Comparison of ENCODE assay signal across 2 cellular contexts in the genomic region with DNA sequence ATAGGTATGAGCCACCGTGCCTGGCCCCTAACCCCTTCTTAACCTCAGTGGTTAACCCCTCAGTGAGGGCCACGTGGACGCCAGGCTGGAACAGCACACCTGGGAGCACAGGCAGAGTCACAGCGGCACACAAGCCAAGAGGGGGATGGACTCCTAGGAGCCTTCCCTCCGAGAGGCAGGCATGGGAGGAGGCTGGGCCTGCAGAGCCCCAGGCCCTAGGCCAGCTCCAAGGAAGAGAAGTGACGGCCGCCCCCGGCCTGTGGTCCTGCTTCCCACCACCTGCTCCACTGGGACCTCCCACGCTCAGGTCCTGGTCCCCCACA.
TF ChIP-seq lines count a peak whose summit lies in the region.

No MANE protein-coding gene starts in this region.

TF ChIP-seq in HepG2, 621 proteins besides CTCF, POLR2A, EP300 and RAD21 (continues in another document):
- TF ChIP-seq RBAK (CRISPR knock-in tag; IDR thresholded peaks at IDR 0.05) (no peak), ZNF138 (CRISPR knock-in tag; IDR thresholded peaks at IDR 0.05; ENCODE audit: low read depth) (0 out of 2 replicates have a peak, but pooled peaks have one; percentile 1), HNRNPLL (IDR thresholded peaks at IDR 0.05; ENCODE audit: low read depth, low read length, poor library complexity, severe bottlenecking) (peak; percentile 36), PCBP1 (IDR thresholded peaks at IDR 0.05; ENCODE audit: borderline replicate concordance, low read depth, low read length) (peak; percentile 59; the same call in 1 of the 2 replicates), DNMT1 (CRISPR knock-in tag; IDR thresholded peaks at IDR 0.05) (0 out of 2 replicates have a peak, but pooled peaks have one; percentile 79), CBX2 (IDR thresholded peaks at IDR 0.05; ENCODE audit: low read depth, low read length) (no peak), CBX2 (CRISPR knock-in tag; IDR thresholded peaks at IDR 0.05; ENCODE audit: low read depth) (0 out of 2 replicates have a peak, but pooled peaks have one; percentile 36), ZNF263 (CRISPR knock-in tag; IDR thresholded peaks at IDR 0.05) (peak; percentile 8; the same call in 1 of the 2 replicates), MZF1 (CRISPR knock-in tag; IDR thresholded peaks at IDR 0.05; ENCODE audit: borderline replicate concordance) (0 out of 2 replicates have a peak, but pooled peaks have one; percentile 13)
- TF ChIP-seq, protein P1, sequence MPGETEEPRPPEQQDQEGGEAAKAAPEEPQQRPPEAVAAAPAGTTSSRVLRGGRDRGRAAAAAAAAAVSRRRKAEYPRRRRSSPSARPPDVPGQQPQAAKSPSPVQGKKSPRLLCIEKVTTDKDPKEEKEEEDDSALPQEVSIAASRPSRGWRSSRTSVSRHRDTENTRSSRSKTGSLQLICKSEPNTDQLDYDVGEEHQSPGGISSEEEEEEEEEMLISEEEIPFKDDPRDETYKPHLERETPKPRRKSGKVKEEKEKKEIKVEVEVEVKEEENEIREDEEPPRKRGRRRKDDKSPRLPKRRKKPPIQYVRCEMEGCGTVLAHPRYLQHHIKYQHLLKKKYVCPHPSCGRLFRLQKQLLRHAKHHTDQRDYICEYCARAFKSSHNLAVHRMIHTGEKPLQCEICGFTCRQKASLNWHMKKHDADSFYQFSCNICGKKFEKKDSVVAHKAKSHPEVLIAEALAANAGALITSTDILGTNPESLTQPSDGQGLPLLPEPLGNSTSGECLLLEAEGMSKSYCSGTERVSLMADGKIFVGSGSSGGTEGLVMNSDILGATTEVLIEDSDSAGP (CRISPR knock-in tag; IDR thresholded peaks at IDR 0.05; ENCODE audit: borderline replicate concordance) = 0 out of 2 replicates have a peak, but pooled peaks have one; percentile 31
- TF ChIP-seq, protein P2, sequence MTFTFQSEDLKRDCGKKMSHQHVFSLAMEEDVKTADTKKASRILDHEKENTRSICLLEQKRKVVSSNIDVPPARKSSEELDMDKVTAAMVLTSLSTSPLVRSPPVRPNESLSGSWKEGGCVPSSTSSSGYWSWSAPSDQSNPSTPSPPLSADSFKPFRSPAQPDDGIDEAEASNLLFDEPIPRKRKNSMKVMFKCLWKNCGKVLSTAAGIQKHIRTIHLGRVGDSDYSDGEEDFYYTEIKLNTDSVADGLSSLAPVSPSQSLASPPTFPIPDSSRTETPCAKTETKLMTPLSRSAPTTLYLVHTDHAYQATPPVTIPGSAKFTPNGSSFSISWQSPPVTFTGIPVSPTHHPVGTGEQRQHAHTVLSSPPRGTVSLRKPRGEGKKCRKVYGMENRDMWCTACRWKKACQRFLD (CRISPR knock-in tag; IDR thresholded peaks at IDR 0.05; ENCODE audit: borderline replicate concordance) = no peak
- TF ChIP-seq, protein P3, sequence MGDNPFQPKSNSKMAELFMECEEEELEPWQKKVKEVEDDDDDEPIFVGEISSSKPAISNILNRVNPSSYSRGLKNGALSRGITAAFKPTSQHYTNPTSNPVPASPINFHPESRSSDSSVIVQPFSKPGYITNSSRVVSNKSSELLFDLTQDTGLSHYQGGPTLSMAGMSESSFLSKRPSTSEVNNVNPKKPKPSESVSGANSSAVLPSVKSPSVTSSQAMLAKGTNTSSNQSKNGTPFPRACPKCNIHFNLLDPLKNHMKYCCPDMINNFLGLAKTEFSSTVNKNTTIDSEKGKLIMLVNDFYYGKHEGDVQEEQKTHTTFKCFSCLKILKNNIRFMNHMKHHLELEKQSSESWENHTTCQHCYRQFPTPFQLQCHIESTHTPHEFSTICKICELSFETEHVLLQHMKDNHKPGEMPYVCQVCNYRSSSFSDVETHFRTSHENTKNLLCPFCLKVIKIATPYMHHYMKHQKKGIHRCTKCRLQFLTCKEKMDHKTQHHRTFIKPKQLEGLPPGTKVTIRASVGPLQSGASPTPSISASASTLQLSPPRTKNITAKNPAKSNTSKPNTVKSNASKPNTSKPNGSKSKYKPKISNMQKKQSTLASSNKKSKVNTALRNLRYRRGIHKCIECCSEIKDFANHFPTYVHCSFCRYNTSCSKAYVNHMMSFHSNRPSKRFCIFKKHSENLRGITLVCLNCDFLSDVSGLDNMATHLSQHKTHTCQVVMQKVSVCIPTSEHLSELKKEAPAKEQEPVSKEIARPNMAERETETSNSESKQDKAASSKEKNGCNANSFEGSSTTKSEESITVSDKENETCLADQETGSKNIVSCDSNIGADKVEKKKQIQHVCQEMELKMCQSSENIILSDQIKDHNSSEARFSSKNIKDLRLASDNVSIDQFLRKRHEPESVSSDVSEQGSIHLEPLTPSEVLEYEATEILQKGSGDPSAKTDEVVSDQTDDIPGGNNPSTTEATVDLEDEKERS (CRISPR knock-in tag; IDR thresholded peaks at IDR 0.05) = 0 out of 2 replicates have a peak, but pooled peaks have one; percentile 45
- TF ChIP-seq, protein P4, sequence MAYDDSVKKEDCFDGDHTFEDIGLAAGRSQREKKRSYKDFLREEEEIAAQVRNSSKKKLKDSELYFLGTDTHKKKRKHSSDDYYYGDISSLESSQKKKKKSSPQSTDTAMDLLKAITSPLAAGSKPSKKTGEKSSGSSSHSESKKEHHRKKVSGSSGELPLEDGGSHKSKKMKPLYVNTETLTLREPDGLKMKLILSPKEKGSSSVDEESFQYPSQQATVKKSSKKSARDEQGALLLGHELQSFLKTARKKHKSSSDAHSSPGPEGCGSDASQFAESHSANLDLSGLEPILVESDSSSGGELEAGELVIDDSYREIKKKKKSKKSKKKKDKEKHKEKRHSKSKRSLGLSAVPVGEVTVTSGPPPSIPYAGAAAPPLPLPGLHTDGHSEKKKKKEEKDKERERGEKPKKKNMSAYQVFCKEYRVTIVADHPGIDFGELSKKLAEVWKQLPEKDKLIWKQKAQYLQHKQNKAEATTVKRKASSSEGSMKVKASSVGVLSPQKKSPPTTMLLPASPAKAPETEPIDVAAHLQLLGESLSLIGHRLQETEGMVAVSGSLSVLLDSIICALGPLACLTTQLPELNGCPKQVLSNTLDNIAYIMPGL (CRISPR knock-in tag; IDR thresholded peaks at IDR 0.05; ENCODE audit: borderline replicate concordance in 1 of 2, low read depth in 1 of 2) = no peak

TF ChIP-seq in H1, 55 proteins besides CTCF, POLR2A, EP300 and RAD21:
- TF ChIP-seq NANOG (IDR thresholded peaks at IDR 0.05; ENCODE audit: insufficient read depth, low read depth, low read length, poor library complexity, severe bottlenecking) (no peak), TEAD4 (IDR thresholded peaks at IDR 0.05; ENCODE audit: low read depth, low read length) (no peak), CHD1 (IDR thresholded peaks at IDR 0.05; ENCODE audit: low read depth, low read length) (no peak), PHF8 (conservative IDR thresholded peaks at IDR 0.05; ENCODE audit: low read depth, low read length) (no peak), SP2 (IDR thresholded peaks at IDR 0.05; ENCODE audit: low read length) (no peak), SP4 (IDR thresholded peaks at IDR 0.05; ENCODE audit: low read length) (no peak), HDAC2 (IDR thresholded peaks at IDR 0.05; ENCODE audit: borderline replicate concordance in 1 of 2, low read depth in 2 of 2, low read length in 2 of 2) (no peak)
- TF ChIP-seq, protein P5, sequence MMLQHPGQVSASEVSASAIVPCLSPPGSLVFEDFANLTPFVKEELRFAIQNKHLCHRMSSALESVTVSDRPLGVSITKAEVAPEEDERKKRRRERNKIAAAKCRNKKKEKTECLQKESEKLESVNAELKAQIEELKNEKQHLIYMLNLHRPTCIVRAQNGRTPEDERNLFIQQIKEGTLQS (IDR thresholded peaks at IDR 0.05; ENCODE audit: insufficient read depth, low read depth, low read length) = no peak
